ENCODE assay signal across 17 cellular contexts in genomic region chr13:95784891-95785290, GRCh38.
DNase-seq lines count a peak whose midpoint lies in the region; ATAC-seq, FAIRE-seq and TF ChIP-seq lines count a peak whose summit lies in the region.
"Had no signal": no experiment of that assay in that cellular context is flagged by ENCODE, and none has a peak within 500 bp of the region (broad histone marks: within the 10 kb centered on the region; RNA-seq: fewer than 3 reads in every experiment).

No MANE protein-coding gene starts in this region.

- TF ChIP-seq CTCF in K562 (IDR thresholded peaks at IDR 0.05 in 2 of 3, conservative IDR thresholded peaks at IDR 0.05 in 1 of 3; ENCODE audit: insufficient read depth in 2 of 3, low read depth in 1 of 3, low read length in 3 of 3) = no peak

- in situ Hi-C loops in K562 (cut with MboI) = no loop called here

- no peaks in the 10 kb centered on the region for H3K9me3 ChIP-seq in K562 (replicated peaks; ENCODE audit: control insufficient read depth, insufficient read depth, low read depth, low read length)
- H3K9me3 ChIP-seq: thoracic aorta had no signal

- no peak for ATAC-seq in K562
- ATAC-seq in GM18907 (IDR thresholded peaks at IDR 0.05; ENCODE audit: unreplicated experiment) = no peak

- H3K27me3 ChIP-seq in ACC112 (ENCODE audit: insufficient read depth, low read length) (no peaks in the 10 kb centered on the region), K562 (ENCODE audit: control insufficient read depth in 2 of 2, insufficient read depth in 2 of 2, low read length in 2 of 2) (no peaks in the 10 kb centered on the region)
- H3K27me3 ChIP-seq: esophagus muscularis mucosa had no signal

- POLR2A ChIA-PET in K562 (lab: Yijun Ruan, JAX) = no interaction called here

- intact Hi-C loops in K562 (cut with micrococcal nuclease) = no loop called here

- 59% methylated on average over 2 of the region's 3 CpGs for WGBS in K562 (ENCODE audit: insufficient coverage, low coverage, missing lambda C conversion rate)

- FAIRE-seq in K562 (lab: Jason Lieb, UNC) = no peak
- FAIRE-seq: colon had no signal

- TF ChIP-seq POLR2A in K562 (conservative IDR thresholded peaks at IDR 0.05) = no peak

- peaks cover 12% of the 10 kb centered on the region for H3K36me3 ChIP-seq in ACC112 (ENCODE audit: insufficient read depth, low read length)
- H3K36me3 ChIP-seq in K562 (ENCODE audit: control insufficient read depth, insufficient read depth, low read length) = peaks cover 28% of the 10 kb centered on the region; the same call in 2 of the 3 replicates

- no peak overlapping the region for H3K9ac ChIP-seq in K562 (ENCODE audit: insufficient read depth in 1 of 2, low read depth in 2 of 2, low read length in 2 of 2)

- TF ChIP-seq RAD21 in K562 (CRISPR knock-in tag; conservative IDR thresholded peaks at IDR 0.05 in 1 of 2, IDR thresholded peaks at IDR 0.05 in 1 of 2) = no peak

- H3K27ac ChIP-seq in ACC112 (ENCODE audit: low read depth, low read length) (peak overlapping the region; percentile 66), K562 (ENCODE audit: extremely low read depth, low read depth, low read length) (no peak overlapping the region)
- H3K27ac ChIP-seq: thoracic aorta had no signal

- DNase-seq in MV-4-11 (lab: John Stamatoyannopoulos, UW) = peak; percentile 74
- no peak for DNase-seq in K562 (ENCODE audit: extremely low read depth in 1 of 4, low spot score in 3 of 4)
- peak; percentile 78 for DNase-seq in iris pigment epithelial cell (ENCODE audit: low read depth)
- no peak for DNase-seq in NCI-H526 treated with DMSO at 0.1 percent for 48 hours (lab: John Stamatoyannopoulos, UW)
- DNase-seq in T1000 (lab: John Stamatoyannopoulos, UW) = no peak
- DNase-seq in central memory CD4-positive, alpha-beta T cell = no peak
- DNase-seq: activated gamma-delta T cell treated with Interleukin-2 at 50 U/mL for 16 hours, midbrain, NCI-H146, NCI-H510A, RPMI8226, T-helper 9 cell had no signal

- peaks cover 3% of the 10 kb centered on the region for H3K79me2 ChIP-seq in ACC112 (ENCODE audit: control insufficient read depth, insufficient read depth, low read length, unreplicated experiment)
- H3K79me2 ChIP-seq in K562 (ENCODE audit: control insufficient read depth, insufficient read depth, low read length) = no peaks in the 10 kb centered on the region

- BruUV-seq in K562 (replicated peaks; lab: Mats Ljungman, UMichigan) = no TSS peak

- H3K4me3 ChIP-seq in ACC112 (ENCODE audit: low read depth, low read length) (no peak overlapping the region), K562 (no peak overlapping the region)
- H3K4me3 ChIP-seq: esophagus muscularis mucosa, thoracic aorta had no signal

- CTCF ChIA-PET in K562 (lab: Yijun Ruan, JAX; ENCODE audit: low intra/inter-chr PET ratio) = no interaction called here

- no peaks in the 10 kb centered on the region for H3K9me1 ChIP-seq in K562 (ENCODE audit: control insufficient read depth, insufficient read depth, low read length)

- H3K4me2 ChIP-seq in K562 (ENCODE audit: insufficient read depth, low read length) = no peak overlapping the region

- H2AFZ ChIP-seq in ACC112 (ENCODE audit: low read length, unreplicated experiment) = no peak overlapping the region
- no peak overlapping the region for H2AFZ ChIP-seq in K562 (ENCODE audit: low read depth, low read length)

- H3K4me1 ChIP-seq in ACC112 (ENCODE audit: control insufficient read depth, insufficient read depth, low read length, unreplicated experiment) (peaks cover 15% of the 10 kb centered on the region), K562 (replicated peaks in 1 of 2; ENCODE audit: control insufficient read depth in 2 of 2, insufficient read depth in 2 of 2, low read length in 2 of 2) (no peaks in the 10 kb centered on the region)

- H4K20me1 ChIP-seq in K562 (replicated peaks; ENCODE audit: control insufficient read depth, insufficient read depth, low read length) = no peaks in the 10 kb centered on the region

- TF ChIP-seq EP300 in K562 (IDR thresholded peaks at IDR 0.05; ENCODE audit: low read length) = no peak

TF ChIP-seq in K562, 482 proteins besides CTCF, POLR2A, EP300 and RAD21:
- TF ChIP-seq PKNOX1 (IDR thresholded peaks at IDR 0.05) (peak; percentile 51; the same call in 1 of the 2 replicates), TCFL5 (CRISPR knock-in tag; conservative IDR thresholded peaks at IDR 0.05) (no peak)

Comparison
In these comparisons a context has a peak if more than half of its experiments do, and no peak if none do; other contexts are left out.
1. DNase-seq: peak in MV-4-11 (single experiment) and iris pigment epithelial cell (single experiment); none in K562 (0 of 4), NCI-H526 treated with DMSO at 0.1 percent for 48 hours (single experiment), T1000 (single experiment) and central memory CD4-positive, alpha-beta T cell (single experiment).